In the genomic region with DNA sequence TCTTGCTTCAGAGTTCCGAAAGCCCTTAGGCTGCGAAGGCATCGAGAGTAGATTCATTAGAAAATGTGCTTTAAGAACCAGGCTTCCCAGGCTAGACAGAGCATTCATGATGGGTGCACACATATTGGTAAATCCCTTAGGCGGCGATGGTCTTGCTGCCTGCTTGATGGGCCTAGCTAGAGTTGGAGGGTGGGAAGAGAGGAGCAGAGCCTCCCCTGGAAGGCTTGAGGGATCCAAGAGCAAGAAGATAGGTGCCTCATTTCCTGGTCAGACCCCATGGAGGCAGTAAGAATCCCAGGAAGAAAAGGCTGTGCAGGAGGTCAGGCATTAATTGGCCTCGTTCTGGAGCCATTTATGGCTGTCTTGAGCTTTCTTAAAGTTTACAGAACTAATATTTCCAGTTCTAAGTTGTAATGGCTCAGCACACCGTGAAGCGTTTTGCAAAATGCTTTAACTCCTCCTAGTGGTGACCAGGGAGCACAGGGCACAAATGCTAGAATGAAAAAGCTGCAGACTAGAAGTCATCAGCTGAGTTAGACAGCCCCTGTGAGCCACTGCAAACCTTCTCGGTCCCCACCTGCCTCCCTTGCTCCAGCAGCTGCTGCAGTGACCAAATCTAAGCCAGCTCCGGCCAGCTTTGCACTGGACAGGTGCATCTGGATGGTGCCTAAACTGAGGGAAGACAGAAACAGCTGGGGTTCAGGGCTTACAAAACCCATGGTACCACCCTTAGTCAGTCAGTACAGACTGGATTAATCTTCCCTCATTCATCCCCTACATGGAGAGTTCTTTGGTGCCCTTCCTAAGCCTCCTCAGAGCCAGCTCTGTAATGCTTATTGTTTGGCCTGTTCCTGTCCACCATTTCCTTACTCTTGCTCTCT, we compare ENCODE assay signal across 8 cellular contexts. TPM values are rescaled to one million over a fixed set of nuclear protein-coding genes. Genes with fewer than 3 reads are reported as not detected.
DNase-seq lines count a peak whose midpoint lies in the region; ATAC-seq and TF ChIP-seq lines count a peak whose summit lies in the region.

No MANE protein-coding gene starts in this region.

- H3K27me3 ChIP-seq in adipocyte (replicated peaks; ENCODE audit: control insufficient read depth, insufficient read depth, low read length): no peaks in the 10 kb centered on the region
- H3K27me3 ChIP-seq in right cardiac atrium (ENCODE audit: control insufficient read depth, insufficient read depth): no peaks in the 10 kb centered on the region
- no peaks in the 10 kb centered on the region for H3K27me3 ChIP-seq in smooth muscle cell (ENCODE audit: low read depth)

- intact Hi-C loops in right cardiac atrium (cut with DNase I): loop anchor here (10.0 kb wide), 2 partner anchors 505 to 535 kb away; no protein-coding TSS in a partner anchor

- no peaks in the 10 kb centered on the region for H3K79me2 ChIP-seq in smooth muscle cell (ENCODE audit: low read depth)

- WGBS in right cardiac atrium: 49% methylated on average over 10 of the region's 10 CpGs
- WGBS in smooth muscle cell (ENCODE audit: low lambda C conversion rate): 47% methylated on average over 10 of the region's 10 CpGs

- no peaks in the 10 kb centered on the region for H3K36me3 Mint-ChIP-seq in activated naive CD4-positive, alpha-beta T cell treated with anti-CD3 and anti-CD28 coated beads, Interleukin-2, amount 50 U/mL, for 72 hours

- H3F3A ChIP-seq in smooth muscle cell (ENCODE audit: low read depth): no peaks in the 10 kb centered on the region

- no peaks in the 10 kb centered on the region for H3K36me3 ChIP-seq in adipocyte (ENCODE audit: control insufficient read depth, insufficient read depth, low read length, severe bottlenecking)
- H3K36me3 ChIP-seq in smooth muscle cell (ENCODE audit: low read depth): no peaks in the 10 kb centered on the region

- no peaks in the 10 kb centered on the region for H4K20me1 ChIP-seq in smooth muscle cell (ENCODE audit: low read depth)

- H2AFZ ChIP-seq in smooth muscle cell (ENCODE audit: low read depth): no peak overlapping the region

- TF ChIP-seq CTCF in smooth muscle cell (IDR thresholded peaks at IDR 0.05; ENCODE audit: borderline replicate concordance, insufficient read depth, poor library complexity, severe bottlenecking): peak; percentile 75

- no peak overlapping the region for H3K9ac ChIP-seq in adipocyte (ENCODE audit: low read length)
- no peak overlapping the region for H3K9ac ChIP-seq in smooth muscle cell (ENCODE audit: low read depth)

- H3K4me2 ChIP-seq in smooth muscle cell: no peak overlapping the region

- peak; percentile 34 to 60 for ATAC-seq in activated naive CD4-positive, alpha-beta T cell treated with anti-CD3 and anti-CD28 coated beads, Interleukin-2, amount 50 U/mL, for 72 hours
- ATAC-seq in HG02588 (IDR thresholded peaks at IDR 0.05; ENCODE audit: unreplicated experiment) (peak; percentile 65), right cardiac atrium (peak; percentile 59 to 69), HG03025 (IDR thresholded peaks at IDR 0.05; ENCODE audit: low FRiP score, unreplicated experiment) (no peak)

- no peaks in the 10 kb centered on the region for H3K4me1 ChIP-seq in adipocyte (ENCODE audit: control insufficient read depth, insufficient read depth, low read length)
- H3K4me1 ChIP-seq in right cardiac atrium (ENCODE audit: control insufficient read depth, insufficient read depth, low read length): no peaks in the 10 kb centered on the region
- H3K4me1 ChIP-seq in smooth muscle cell (ENCODE audit: low read depth): no peaks in the 10 kb centered on the region

- H3K27ac Mint-ChIP-seq in activated naive CD4-positive, alpha-beta T cell treated with anti-CD3 and anti-CD28 coated beads, Interleukin-2, amount 50 U/mL, for 72 hours: no peak overlapping the region

- H3K4me3 ChIP-seq in adipocyte (ENCODE audit: low read length): no peak overlapping the region
- no peak overlapping the region for H3K4me3 ChIP-seq in right cardiac atrium (ENCODE audit: low read length)
- H3K4me3 ChIP-seq in smooth muscle cell: no peak overlapping the region

- no peak overlapping the region for H3K27ac ChIP-seq in right cardiac atrium (ENCODE audit: low read length)
- H3K27ac ChIP-seq in smooth muscle cell (ENCODE audit: low read depth): no peak overlapping the region

- no peaks in the 10 kb centered on the region for H3K9me3 Mint-ChIP-seq in activated naive CD4-positive, alpha-beta T cell treated with anti-CD3 and anti-CD28 coated beads, Interleukin-2, amount 50 U/mL, for 72 hours

- DNase-seq in activated naive CD4-positive, alpha-beta T cell treated with anti-CD3 and anti-CD28 coated beads, Interleukin-2, amount 50 U/mL, for 72 hours (ENCODE audit: low spot score in 2 of 2): no peak
- no peak for DNase-seq in activated naive CD4-positive, alpha-beta T cell (lab: John Stamatoyannopoulos, UW)
- DNase-seq in NCI-H187 treated with DMSO at 0.1 percent for 48 hours (lab: John Stamatoyannopoulos, UW) (peak; percentile 13), adipocyte (ENCODE audit: low read depth) (peak; percentile 83), right cardiac atrium (peak in 1 of 3 donors; percentile 37), smooth muscle cell (lab: John Stamatoyannopoulos, UW; ENCODE audit: unreplicated experiment) (no peak)

- H3K9me3 ChIP-seq in adipocyte (ENCODE audit: control insufficient read depth, low read length) (no peaks in the 10 kb centered on the region), right cardiac atrium (ENCODE audit: control insufficient read depth, low read length) (no peaks in the 10 kb centered on the region), smooth muscle cell (replicated peaks; ENCODE audit: low read depth) (no peaks in the 10 kb centered on the region)

RNA-seq across cellular contexts. Expression of gene SLC45A2, which starts 14.7 kb away (rescaled TPM):
- total RNA-seq in activated naive CD4-positive, alpha-beta T cell treated with anti-CD3 and anti-CD28 coated beads, Interleukin-2, amount 50 U/mL, for 72 hours: under 1 TPM in 1 of 2 donors, not detected in 1; 0.33 TPM
- total RNA-seq in right cardiac atrium (under 1 TPM in 1 of 4 donors, not detected in 3; 0.32 TPM), smooth muscle cell (0.09 and 0.36 TPM in 2 replicates)
- polyA plus RNA-seq in right cardiac atrium (0.70 TPM), smooth muscle cell (0.59 TPM in 1 of 2 replicates, not detected in the other)

RNA-seq across cellular contexts. Expression of gene RXFP3, which starts 33.6 kb away (rescaled TPM):
- not detected for total RNA-seq in activated naive CD4-positive, alpha-beta T cell treated with anti-CD3 and anti-CD28 coated beads, Interleukin-2, amount 50 U/mL, for 72 hours
- total RNA-seq in right cardiac atrium (not detected), smooth muscle cell (0.54 TPM in 1 of 2 replicates, not detected in the other)
- polyA plus RNA-seq in right cardiac atrium (not detected), smooth muscle cell (0.16 TPM in 1 of 2 replicates, not detected in the other)

RNA-seq across cellular contexts. Expression of gene AMACR, which starts 38.0 kb away (rescaled TPM):
- 1 to 10 TPM; 4.0 to 5.2 TPM for total RNA-seq in activated naive CD4-positive, alpha-beta T cell treated with anti-CD3 and anti-CD28 coated beads, Interleukin-2, amount 50 U/mL, for 72 hours
- total RNA-seq in right cardiac atrium: 10 to 100 TPM in 3 of 4 donors, 1 to 10 TPM in 1; 6.2 to 19.1 (median 11.1) TPM
- polyA plus RNA-seq in right cardiac atrium: 14.6 TPM
- total RNA-seq in smooth muscle cell: 13.8 and 14.5 TPM in 2 replicates
- polyA plus RNA-seq in smooth muscle cell: 14.1 and 14.5 TPM in 2 replicates

Comparison
In these comparisons a context has a peak if more than half of its experiments do, and no peak if none do; other contexts are left out.
1. DNase-seq: peak in NCI-H187 treated with DMSO at 0.1 percent for 48 hours (single experiment) and adipocyte (single experiment); none in activated naive CD4-positive, alpha-beta T cell treated with anti-CD3 and anti-CD28 coated beads, Interleukin-2, amount 50 U/mL, for 72 hours (0 of 2), activated naive CD4-positive, alpha-beta T cell (0 of 4) and smooth muscle cell (single experiment).